1 cellular context compared by ENCODE assay signal in the genomic region with DNA sequence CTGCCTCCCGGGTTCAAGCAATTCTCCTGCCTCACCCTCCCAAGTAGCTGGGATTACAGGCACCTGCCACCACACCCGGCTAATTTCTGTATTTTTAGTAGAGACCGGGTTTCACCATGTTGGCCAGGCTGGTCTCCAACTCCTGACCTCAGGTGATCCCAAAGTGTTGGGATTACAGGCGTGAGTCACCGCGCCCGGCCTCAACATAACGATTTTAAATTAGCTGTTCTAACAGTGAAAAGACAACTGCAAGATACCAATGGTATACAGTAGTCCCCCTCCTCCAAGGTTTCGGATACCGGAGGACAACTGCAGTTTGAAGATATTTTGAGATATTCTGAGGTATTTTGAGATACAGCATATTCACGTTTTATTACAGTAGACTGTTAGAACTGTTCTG. TPM values are rescaled to one million over a fixed set of nuclear protein-coding genes. Genes with fewer than 3 reads are reported as not detected.
"Had no signal": no experiment of that assay in that cellular context is flagged by ENCODE, and none has a peak within 500 bp of the region (broad histone marks: within the 10 kb centered on the region; RNA-seq: fewer than 3 reads in every experiment).

No MANE protein-coding gene starts in this region.

RNA-seq across cellular contexts. Expression of a gene that starts 5.0 kb away (rescaled TPM):
- polyA plus RNA-seq: IgD-negative memory B cell had no signal
